In the genomic region with DNA sequence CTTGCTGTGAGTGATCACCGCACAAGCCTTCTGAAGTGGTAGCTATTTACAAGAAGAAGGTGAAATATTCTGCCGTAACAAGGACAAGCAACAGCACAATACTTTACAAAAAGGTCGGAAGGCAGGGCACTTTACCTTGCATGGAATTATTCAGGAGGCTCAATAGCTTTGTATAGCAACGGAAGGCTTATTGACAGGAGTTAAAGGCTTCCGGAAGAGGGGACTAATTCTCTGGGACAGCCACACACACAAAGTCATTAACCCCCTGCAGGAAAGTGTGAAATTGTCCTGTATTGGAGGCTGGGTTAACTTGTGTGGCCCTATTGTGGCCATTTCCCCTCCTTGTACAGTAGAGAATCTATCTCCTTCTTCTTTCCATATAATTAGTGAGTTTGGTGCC, we compare ENCODE assay signal across 24 cellular contexts.
"Had no signal": no experiment of that assay in that cellular context is flagged by ENCODE, and none has a peak within 500 bp of the region (broad histone marks: within the 10 kb centered on the region; RNA-seq: fewer than 3 reads in every experiment).

No MANE protein-coding gene starts in this region.

- H3K4me1 Mint-ChIP-seq: activated naive CD4-positive, alpha-beta T cell treated with anti-CD3 and anti-CD28 coated beads, Interleukin-2, amount 50 U/mL, for 24 hours; stimulated activated memory B cell treated with anti-CD40 and anti-IgM and Interleukin-4, amounts not matched to agents 10 μg/mL and 1 μg/mL and 100 μg/mL, for 72 hours had no signal

- H3K27me3 ChIP-seq: body of pancreas, cardiac muscle cell, heart right ventricle, left lung, sigmoid colon, stomach, suprapubic skin, tibial nerve had no signal

- H3K9me3 ChIP-seq: body of pancreas, heart right ventricle, left lung, sigmoid colon, stomach, suprapubic skin, tibial nerve had no signal

- DNase-seq: activated gamma-delta T cell treated with Interleukin-2 at 50 U/mL for 16 hours; activated T-cell treated with anti-CD3 and anti-CD28 coated beads, Interleukin-2, amount 50 U/mL, for 1 hour; anterior cingulate cortex; body of pancreas; cortex of kidney; foreskin fibroblast; heart right ventricle; kidney glomerular epithelial cell; left lung; mammary epithelial cell; midbrain; occipital lobe; retina; sigmoid colon; stimulated activated CD4-positive, alpha-beta T cell treated with anti-CD3 and anti-CD28 coated beads, Interleukin-15, amount 100 ng/mL, for 24 hours; stomach; T-helper 9 cell had no signal

- H3K4me3 Mint-ChIP-seq: activated naive CD4-positive, alpha-beta T cell treated with anti-CD3 and anti-CD28 coated beads, Interleukin-2, amount 50 U/mL, for 24 hours; natural killer cell treated with Interleukin-12 subunit alpha and Interleukin-12 subunit beta and Interleukin-15 and Interleukin-18, amount 100 ng/mL, for 72 hours; stimulated activated memory B cell treated with anti-CD40 and anti-IgM and Interleukin-4, amounts not matched to agents 10 μg/mL and 1 μg/mL and 100 μg/mL, for 72 hours had no signal

- H3K36me3 Mint-ChIP-seq: activated naive CD4-positive, alpha-beta T cell treated with anti-CD3 and anti-CD28 coated beads, Interleukin-2, amount 50 U/mL, for 24 hours; natural killer cell treated with Interleukin-12 subunit alpha and Interleukin-12 subunit beta and Interleukin-15 and Interleukin-18, amount 100 ng/mL, for 72 hours; stimulated activated memory B cell treated with anti-CD40 and anti-IgM and Interleukin-4, amounts not matched to agents 10 μg/mL and 1 μg/mL and 100 μg/mL, for 72 hours had no signal

- H3K9me3 Mint-ChIP-seq: activated naive CD4-positive, alpha-beta T cell treated with anti-CD3 and anti-CD28 coated beads, Interleukin-2, amount 50 U/mL, for 24 hours; stimulated activated memory B cell treated with anti-CD40 and anti-IgM and Interleukin-4, amounts not matched to agents 10 μg/mL and 1 μg/mL and 100 μg/mL, for 72 hours had no signal

- H3K27ac ChIP-seq: body of pancreas, cardiac muscle cell, heart right ventricle, left lung, sigmoid colon, stomach, suprapubic skin, tibial nerve had no signal

- H3K4me2 ChIP-seq: smooth muscle cell had no signal

- H3K27ac Mint-ChIP-seq: activated naive CD4-positive, alpha-beta T cell treated with anti-CD3 and anti-CD28 coated beads, Interleukin-2, amount 50 U/mL, for 24 hours; natural killer cell treated with Interleukin-12 subunit alpha and Interleukin-12 subunit beta and Interleukin-15 and Interleukin-18, amount 100 ng/mL, for 72 hours; stimulated activated memory B cell treated with anti-CD40 and anti-IgM and Interleukin-4, amounts not matched to agents 10 μg/mL and 1 μg/mL and 100 μg/mL, for 72 hours had no signal

- H3K36me3 ChIP-seq: cardiac muscle cell, heart right ventricle, left lung, sigmoid colon, stomach, suprapubic skin, tibial nerve had no signal

- H3K4me3 ChIP-seq: body of pancreas, cardiac muscle cell, heart right ventricle, left lung, sigmoid colon, smooth muscle cell, stomach, suprapubic skin, tibial nerve had no signal

- H3K4me1 ChIP-seq: stomach had no signal

- H3K27me3 Mint-ChIP-seq: activated naive CD4-positive, alpha-beta T cell treated with anti-CD3 and anti-CD28 coated beads, Interleukin-2, amount 50 U/mL, for 24 hours; natural killer cell treated with Interleukin-12 subunit alpha and Interleukin-12 subunit beta and Interleukin-15 and Interleukin-18, amount 100 ng/mL, for 72 hours; stimulated activated memory B cell treated with anti-CD40 and anti-IgM and Interleukin-4, amounts not matched to agents 10 μg/mL and 1 μg/mL and 100 μg/mL, for 72 hours had no signal

- ATAC-seq: body of pancreas; heart right ventricle; left lung; natural killer cell treated with Interleukin-12 subunit alpha and Interleukin-12 subunit beta and Interleukin-15 and Interleukin-18, amount 100 ng/mL, for 72 hours; stimulated activated memory B cell treated with anti-CD40 and anti-IgM and Interleukin-4, amounts not matched to agents 10 μg/mL and 1 μg/mL and 100 μg/mL, for 72 hours had no signal
